In the genomic region with DNA sequence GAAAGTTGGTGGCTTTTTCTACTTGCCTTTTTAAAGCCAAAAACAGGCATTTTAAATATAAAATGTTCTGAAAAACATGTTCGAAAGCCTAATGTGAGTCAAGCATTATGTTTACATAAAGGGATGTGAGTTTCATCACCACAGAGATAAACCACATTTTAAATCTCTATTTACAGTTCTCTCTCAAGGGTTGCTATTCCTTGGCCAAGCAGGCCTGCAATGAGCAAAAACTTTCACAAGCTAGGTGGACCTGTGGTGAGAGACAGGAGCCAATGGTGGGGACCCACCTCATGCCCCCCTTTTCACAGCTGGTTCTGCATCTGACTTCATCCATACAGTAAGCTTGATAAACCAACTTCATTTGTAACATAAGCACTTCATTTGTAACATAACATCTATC, we compare ENCODE assay signal across 1 cellular context.
TF ChIP-seq lines count a peak whose summit lies in the region.

No MANE protein-coding gene starts in this region.

TF ChIP-seq in A549, 52 proteins besides CTCF, POLR2A, EP300 and RAD21 (continued from another document):
- TF ChIP-seq REST (IDR thresholded peaks at IDR 0.05), result no peak
- TF ChIP-seq HOXA7 (CRISPR knock-in tag; IDR thresholded peaks at IDR 0.05), result no peak
- no peak for TF ChIP-seq FOSB (CRISPR knock-in tag; IDR thresholded peaks at IDR 0.05)
- no peak for TF ChIP-seq ELK1 (IDR thresholded peaks at IDR 0.05; ENCODE audit: low read depth, low read length)
- no peak for TF ChIP-seq TP53 (CRISPR knock-in tag; IDR thresholded peaks at IDR 0.05)
TF ChIP-seq in A549: peak in this region for 0.
